ENCODE assay signal across 11 cellular contexts in genomic region chr17:29664743-29665479, GRCh38. TPM values are rescaled to one million over a fixed set of nuclear protein-coding genes. Genes with fewer than 3 reads are reported as not detected.
DNase-seq lines count a peak whose midpoint lies in the region; ATAC-seq and TF ChIP-seq lines count a peak whose summit lies in the region.
"Had no signal": no experiment of that assay in that cellular context is flagged by ENCODE, and none has a peak within 500 bp of the region (broad histone marks: within the 10 kb centered on the region; RNA-seq: fewer than 3 reads in every experiment).

No MANE protein-coding gene starts in this region.

- no peaks in the 10 kb centered on the region for H3K27me3 Mint-ChIP-seq in activated CD4-positive, alpha-beta memory T cell treated with anti-CD3 and anti-CD28 coated beads for 36 hours
- H3K27me3 Mint-ChIP-seq in nephron progenitor cell (ENCODE audit: low read depth, poor library complexity), result peaks cover 5% of the 10 kb centered on the region

- peak overlapping the region; percentile 84 for H3K27ac Mint-ChIP-seq in activated CD4-positive, alpha-beta memory T cell treated with anti-CD3 and anti-CD28 coated beads for 36 hours
- no peak overlapping the region for H3K27ac Mint-ChIP-seq in nephron progenitor cell

- H3K4me1 ChIP-seq in ascending aorta, result peaks cover 0 to 3% of the 10 kb centered on the region in 2 donors

- H3K36me3 Mint-ChIP-seq in activated CD4-positive, alpha-beta memory T cell treated with anti-CD3 and anti-CD28 coated beads for 36 hours, result peaks cover 38% of the 10 kb centered on the region
- H3K36me3 Mint-ChIP-seq in nephron progenitor cell (ENCODE audit: low read depth), result peaks cover 36% of the 10 kb centered on the region

- no peaks in the 10 kb centered on the region for H3K9me3 Mint-ChIP-seq in activated CD4-positive, alpha-beta memory T cell treated with anti-CD3 and anti-CD28 coated beads for 36 hours
- H3K9me3 Mint-ChIP-seq in nephron progenitor cell, result no peaks in the 10 kb centered on the region

- POLR2A ChIA-PET in activated CD4-positive, alpha-beta memory T cell treated with anti-CD3 and anti-CD28 coated beads for 36 hours (lab: Charles Lee), result interaction anchor here (0.6 to 2.2 kb wide), 10 partner anchors 9 to 104 kb away, joined by 3 to 12 read pairs (median 4); no protein-coding TSS in a partner anchor

- TF ChIP-seq CTCF in ascending aorta (IDR thresholded peaks at IDR 0.05) (no peak), nephron progenitor cell (IDR thresholded peaks at IDR 0.05) (no peak)

- H3K9me3 ChIP-seq in ascending aorta, result no peaks in the 10 kb centered on the region

- intact Hi-C loops in activated CD4-positive, alpha-beta memory T cell treated with anti-CD3 and anti-CD28 coated beads for 36 hours (cut with micrococcal nuclease), result loop anchor here (1.0 to 2.0 kb wide), 3 partner anchors 40 to 95 kb away; no protein-coding TSS in a partner anchor
- intact Hi-C loops in ascending aorta (cut with DNase I), result no loop called here

- CTCF ChIA-PET in activated CD4-positive, alpha-beta memory T cell treated with anti-CD3 and anti-CD28 coated beads for 36 hours (lab: Charles Lee), result interaction anchor here (0.6 to 2.6 kb wide), 6 partner anchors 21 to 428 kb away, joined by 3 to 16 read pairs (median 4); no protein-coding TSS in a partner anchor

- H3K36me3 ChIP-seq in ascending aorta, result peaks cover 9 to 18% of the 10 kb centered on the region in 2 donors

- no peak for ATAC-seq in GM18867 (IDR thresholded peaks at IDR 0.05; ENCODE audit: unreplicated experiment)

- H3K4me3 Mint-ChIP-seq in activated CD4-positive, alpha-beta memory T cell treated with anti-CD3 and anti-CD28 coated beads for 36 hours, result no peak overlapping the region
- H3K4me3 Mint-ChIP-seq in nephron progenitor cell, result no peak overlapping the region

- H3K4me1 Mint-ChIP-seq in activated CD4-positive, alpha-beta memory T cell treated with anti-CD3 and anti-CD28 coated beads for 36 hours (ENCODE audit: low read depth), result peaks cover 33% of the 10 kb centered on the region
- peaks cover 27% of the 10 kb centered on the region for H3K4me1 Mint-ChIP-seq in nephron progenitor cell

- no peak overlapping the region for H3K4me3 ChIP-seq in ascending aorta

- H3K27me3 ChIP-seq in ascending aorta, result no peaks in the 10 kb centered on the region

- no peak overlapping the region for H3K27ac ChIP-seq in ascending aorta

- peak; percentile 89 for DNase-seq in A172 (ENCODE audit: low spot score)
- DNase-seq in GM04504 (ENCODE audit: low read depth), result peak; percentile 40
- no peak for DNase-seq in activated CD4-positive, alpha-beta memory T cell treated with anti-CD3 and anti-CD28 coated beads for 36 hours
- peak; percentile 44 for DNase-seq in glomerular visceral epithelial cell (ENCODE audit: extremely low spot score)
- DNase-seq in ascending aorta (ENCODE audit: low spot score in 2 of 2), result no peak
- DNase-seq in nephron progenitor cell, result no peak
- no peak for DNase-seq in KG1 (lab: John Stamatoyannopoulos, UW)
- DNase-seq: NCI-H524 treated with DMSO at 0.1 percent for 48 hours; posterior cingulate gyrus; stimulated activated naive CD4-positive, alpha-beta T cell treated with Interleukin-2 at 50 U/mL for 16 hours had no signal

RNA-seq across cellular contexts. Expression of gene CORO6, which starts 42.2 kb away (rescaled TPM):
- 12.2 and 14.8 TPM in 2 replicates for total RNA-seq in A172 (2014; rRNA removed; shearing (Covaris generic))
- 10 to 100 TPM; 21.3 to 22.1 TPM for total RNA-seq in activated CD4-positive, alpha-beta memory T cell treated with anti-CD3 and anti-CD28 coated beads for 36 hours
- total RNA-seq in ascending aorta, result 22.0 TPM

Comparison
In these comparisons a context has a peak if more than half of its experiments do, and no peak if none do; other contexts are left out.
1. DNase-seq: peak in A172 (single experiment), GM04504 (single experiment) and glomerular visceral epithelial cell (single experiment); none in activated CD4-positive, alpha-beta memory T cell treated with anti-CD3 and anti-CD28 coated beads for 36 hours (single experiment), ascending aorta (0 of 2), nephron progenitor cell (single experiment) and KG1 (single experiment).